15 cellular contexts compared by ENCODE assay signal in the genomic region with DNA sequence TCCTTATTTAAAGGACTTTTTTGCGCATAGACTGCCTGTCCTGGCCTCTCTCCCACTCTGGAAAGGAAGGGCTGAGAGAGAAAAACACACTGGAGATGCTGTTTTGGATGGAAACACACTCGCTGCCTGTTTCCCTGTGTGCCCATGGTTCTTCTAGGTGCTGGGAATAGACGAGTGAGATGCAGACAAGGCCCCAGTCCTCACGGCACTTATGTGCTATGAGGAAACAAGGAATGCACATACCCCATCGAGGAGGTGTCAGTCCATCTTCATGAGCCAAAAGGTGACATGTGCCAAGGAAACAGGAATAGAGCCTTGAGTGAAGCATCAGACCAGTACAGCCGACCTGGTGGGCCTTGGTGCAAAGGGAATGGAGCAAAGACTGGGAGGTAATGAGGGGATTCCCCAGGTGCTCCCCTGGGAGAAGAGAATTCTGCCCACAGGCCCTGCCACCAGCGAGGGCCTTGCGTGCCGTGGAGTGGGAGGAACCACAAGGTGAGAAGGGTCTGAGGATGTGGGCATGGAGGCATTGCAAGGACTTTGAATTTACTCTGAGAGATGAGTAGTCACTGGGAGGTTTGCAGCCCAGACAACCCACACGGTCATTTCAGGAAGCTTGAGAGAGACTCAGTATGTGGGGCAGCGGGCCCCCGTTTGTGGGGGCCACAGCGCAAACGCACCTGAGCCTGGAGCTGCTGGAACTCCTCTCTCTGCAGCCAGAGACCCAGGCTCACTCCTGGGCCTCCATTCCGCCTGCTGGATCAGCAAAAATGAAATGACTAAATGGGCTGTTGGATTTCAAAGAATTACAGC.
A peak's percentile ranks its signal among the peaks of the same experiment; 100 is the strongest.
DNase-seq lines count a peak whose midpoint lies in the region; ATAC-seq, FAIRE-seq and TF ChIP-seq lines count a peak whose summit lies in the region.
"Had no signal": no experiment of that assay in that cellular context is flagged by ENCODE, and none has a peak within 500 bp of the region (broad histone marks: within the 10 kb centered on the region; RNA-seq: fewer than 3 reads in every experiment).

No MANE protein-coding gene starts in this region.

- H3K4me3 Mint-ChIP-seq in GM23338 (no peak overlapping the region), chondrocyte (ENCODE audit: unreplicated experiment) (no peak overlapping the region), mesothelial cell of epicardium (peak overlapping the region; percentile 12)
- H3K4me3 Mint-ChIP-seq: activated CD4-positive, alpha-beta memory T cell treated with anti-CD3 and anti-CD28 coated beads, Interleukin-2, amount 10 ng/mL, durations not matched to agents 7 days and 5 days had no signal

- no peak overlapping the region for H3K9ac ChIP-seq in subcutaneous abdominal adipose tissue (ENCODE audit: low read length in 5 of 5)
- H3K9ac ChIP-seq: BLaER1 had no signal

- H2AFZ ChIP-seq in GM23338 = peak overlapping the region; percentile 92

- no peak for ATAC-seq in GM23338
- no peak for ATAC-seq in activated CD4-positive, CD25-positive, alpha-beta regulatory T cell treated with anti-CD3 and anti-CD28 coated beads, Interleukin-2, amount 50 U/mL, for 24 hours

- no peaks in the 10 kb centered on the region for H3K36me3 ChIP-seq in GM23338 (ENCODE audit: insufficient read depth)
- no peaks in the 10 kb centered on the region for H3K36me3 ChIP-seq in subcutaneous abdominal adipose tissue (ENCODE audit: control insufficient read depth in 5 of 5, insufficient read depth in 5 of 5, low read length in 5 of 5)
- H3K36me3 ChIP-seq: BLaER1 had no signal

- H3K27ac Mint-ChIP-seq in GM23338 (peak overlapping the region; percentile 20; the same call in 1 of the 2 replicates), chondrocyte (ENCODE audit: unreplicated experiment) (peak overlapping the region; percentile 91), mesothelial cell of epicardium (peak overlapping the region; percentile 95)
- H3K27ac Mint-ChIP-seq: activated CD4-positive, alpha-beta memory T cell treated with anti-CD3 and anti-CD28 coated beads, Interleukin-2, amount 10 ng/mL, durations not matched to agents 7 days and 5 days had no signal

- DNase-seq in GM23338 (ENCODE audit: low spot score) (no peak), chondrocyte (ENCODE audit: low spot score) (no peak), mesothelial cell of epicardium (ENCODE audit: low spot score in 2 of 2, unreplicated experiment in 2 of 2) (no peak), SIG-M5 treated with dmso at 0.1 percent for 504 hours (lab: John Stamatoyannopoulos, UW; ENCODE audit: unreplicated experiment) (no peak), D721Med (ENCODE audit: insufficient read length, low spot score) (no peak)
- no peak for DNase-seq in activated CD8-positive, alpha-beta memory T cell treated with anti-CD3 and anti-CD28 coated beads, Interleukin-2, amount 50 U/mL, for 4 hours
- DNase-seq: activated CD4-positive, alpha-beta memory T cell treated with anti-CD3 and anti-CD28 coated beads, Interleukin-2, amount 10 ng/mL, durations not matched to agents 7 days and 5 days; activated naive CD4-positive, alpha-beta T cell; NCI-H1930; NCI-H748 treated with DMSO at 0.1 percent for 48 hours; occipital lobe had no signal

- peaks cover 11% of the 10 kb centered on the region; the same call in 1 of the 2 replicates for H3K9me2 ChIP-seq in GM23338 (ENCODE audit: insufficient read depth)

- H4K20me1 ChIP-seq in GM23338 (replicated peaks; ENCODE audit: insufficient read depth) = no peaks in the 10 kb centered on the region
- H4K20me1 ChIP-seq: BLaER1 had no signal

- H3K4me3 ChIP-seq in GM23338 (no peak overlapping the region), subcutaneous abdominal adipose tissue (ENCODE audit: low read depth in 1 of 5, low read length in 5 of 5) (no peak overlapping the region)
- H3K4me3 ChIP-seq: BLaER1 had no signal

- no peaks in the 10 kb centered on the region for H3K36me3 Mint-ChIP-seq in GM23338 (ENCODE audit: low read depth)
- H3K36me3 Mint-ChIP-seq in chondrocyte (ENCODE audit: low read depth) = no peaks in the 10 kb centered on the region
- no peaks in the 10 kb centered on the region for H3K36me3 Mint-ChIP-seq in mesothelial cell of epicardium

- H3K4me2 ChIP-seq in GM23338 = no peak overlapping the region
- H3K4me2 ChIP-seq: BLaER1 had no signal

- H3K9me3 Mint-ChIP-seq in GM23338 = peaks cover 3% of the 10 kb centered on the region; the same call in 2 of the 3 replicates
- no peaks in the 10 kb centered on the region for H3K9me3 Mint-ChIP-seq in chondrocyte (ENCODE audit: low read depth)
- H3K9me3 Mint-ChIP-seq in mesothelial cell of epicardium = peaks cover 4% of the 10 kb centered on the region
- H3K9me3 Mint-ChIP-seq: activated CD4-positive, alpha-beta memory T cell treated with anti-CD3 and anti-CD28 coated beads, Interleukin-2, amount 10 ng/mL, durations not matched to agents 7 days and 5 days had no signal

- no peak for FAIRE-seq in D721Med (lab: Jason Lieb, UNC)
- FAIRE-seq: bronchial epithelial cell had no signal

- peaks cover 7% of the 10 kb centered on the region; the same call in 2 of the 3 replicates for H3K4me1 Mint-ChIP-seq in GM23338
- peaks cover 21% of the 10 kb centered on the region for H3K4me1 Mint-ChIP-seq in chondrocyte (ENCODE audit: low read depth)
- H3K4me1 Mint-ChIP-seq in mesothelial cell of epicardium = peaks cover 53% of the 10 kb centered on the region
- H3K4me1 Mint-ChIP-seq: activated CD4-positive, alpha-beta memory T cell treated with anti-CD3 and anti-CD28 coated beads, Interleukin-2, amount 10 ng/mL, durations not matched to agents 7 days and 5 days had no signal

- H3K27me3 Mint-ChIP-seq in GM23338 (ENCODE audit: insufficient read depth, low read depth, poor library complexity) = peaks cover 3% of the 10 kb centered on the region
- H3K27me3 Mint-ChIP-seq in chondrocyte (ENCODE audit: low read depth) = no peaks in the 10 kb centered on the region
- H3K27me3 Mint-ChIP-seq in mesothelial cell of epicardium (ENCODE audit: low read depth) = no peaks in the 10 kb centered on the region

- H3F3A ChIP-seq in GM23338 (replicated peaks; ENCODE audit: low read depth) = no peaks in the 10 kb centered on the region

- TF ChIP-seq CTCF in GM23338 (conservative IDR thresholded peaks at IDR 0.05; ENCODE audit: low read depth in 2 of 2) (no peak), chondrocyte (IDR thresholded peaks at IDR 0.05) (no peak), mesothelial cell of epicardium (IDR thresholded peaks at IDR 0.05; ENCODE audit: unreplicated experiment) (no peak), D721Med (IDR thresholded peaks at IDR 0.05; ENCODE audit: insufficient read depth, missing control alignments) (no peak)

- H3K4me1 ChIP-seq in GM23338 (ENCODE audit: insufficient read depth) (no peaks in the 10 kb centered on the region), subcutaneous abdominal adipose tissue (ENCODE audit: control insufficient read depth in 5 of 5, insufficient read depth in 5 of 5, low read length in 5 of 5) (peaks cover 4 to 21% (median 15%) of the 10 kb centered on the region in 5 donors)
- H3K4me1 ChIP-seq: BLaER1 had no signal

- no peaks in the 10 kb centered on the region for H3K79me2 ChIP-seq in GM23338 (replicated peaks; ENCODE audit: insufficient read depth)

- H3K9me3 ChIP-seq in subcutaneous abdominal adipose tissue (ENCODE audit: control insufficient read depth in 5 of 5, low read length in 5 of 5) = no peaks in the 10 kb centered on the region

- H3K27ac ChIP-seq in GM23338 (ENCODE audit: low read depth) (no peak overlapping the region), subcutaneous abdominal adipose tissue (ENCODE audit: low read depth, low read length) (peak overlapping the region; percentile 66)
- H3K27ac ChIP-seq: BLaER1 had no signal

- no peaks in the 10 kb centered on the region for H3K27me3 ChIP-seq in GM23338 (ENCODE audit: insufficient read depth)
- no peaks in the 10 kb centered on the region for H3K27me3 ChIP-seq in subcutaneous abdominal adipose tissue (ENCODE audit: control insufficient read depth in 5 of 5, insufficient read depth in 4 of 5, low read length in 5 of 5)
- H3K27me3 ChIP-seq: BLaER1 had no signal

TF ChIP-seq in GM23338, 12 proteins besides CTCF, POLR2A, EP300 and RAD21 (continues in another document):
- TF ChIP-seq ZNF331 (CRISPR knock-in tag; IDR thresholded peaks at IDR 0.05; ENCODE audit: low read depth) = no peak
- TF ChIP-seq, protein P1, sequence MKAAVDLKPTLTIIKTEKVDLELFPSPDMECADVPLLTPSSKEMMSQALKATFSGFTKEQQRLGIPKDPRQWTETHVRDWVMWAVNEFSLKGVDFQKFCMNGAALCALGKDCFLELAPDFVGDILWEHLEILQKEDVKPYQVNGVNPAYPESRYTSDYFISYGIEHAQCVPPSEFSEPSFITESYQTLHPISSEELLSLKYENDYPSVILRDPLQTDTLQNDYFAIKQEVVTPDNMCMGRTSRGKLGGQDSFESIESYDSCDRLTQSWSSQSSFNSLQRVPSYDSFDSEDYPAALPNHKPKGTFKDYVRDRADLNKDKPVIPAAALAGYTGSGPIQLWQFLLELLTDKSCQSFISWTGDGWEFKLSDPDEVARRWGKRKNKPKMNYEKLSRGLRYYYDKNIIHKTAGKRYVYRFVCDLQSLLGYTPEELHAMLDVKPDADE (IDR thresholded peaks at IDR 0.05) = no peak

Comparison
In these comparisons a context has a peak if more than half of its experiments do, and no peak if none do; other contexts are left out.
1. H3K27ac Mint-ChIP-seq: peak in every context shown above with its lines; median percentile 95 in mesothelial cell of epicardium; 91 in chondrocyte; 20 in GM23338.